ENCODE assay signal across 8 cellular contexts in the genomic region with DNA sequence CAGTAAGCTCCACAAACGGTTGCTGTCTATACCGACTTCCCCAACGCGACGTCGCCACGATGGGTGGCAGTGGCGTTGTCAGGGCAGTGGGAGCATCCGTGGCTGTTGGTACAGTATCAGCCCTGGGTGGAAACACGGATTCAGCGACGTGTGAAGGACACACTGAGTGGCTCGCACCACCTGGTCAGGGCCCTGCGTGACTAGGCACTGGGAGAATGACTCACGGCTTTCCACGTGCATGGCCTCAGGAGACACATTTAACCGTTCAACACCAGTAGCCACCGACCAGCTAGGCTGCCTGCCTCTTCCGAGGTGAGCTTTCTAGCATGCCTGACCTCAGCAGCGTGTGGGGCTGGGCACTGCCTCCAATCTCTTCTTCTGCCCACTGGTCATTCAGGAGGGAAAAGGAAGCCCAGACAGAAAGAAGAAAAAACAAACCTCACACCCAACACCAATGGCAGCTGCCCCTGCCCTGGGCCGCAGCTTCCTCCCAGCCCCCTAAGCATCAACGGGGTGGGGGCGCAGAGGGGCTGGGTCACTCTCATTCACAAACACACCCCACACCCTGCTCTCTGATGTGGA. TPM values are rescaled to one million over a fixed set of nuclear protein-coding genes. Genes with fewer than 3 reads are reported as not detected.
DNase-seq lines count a peak whose midpoint lies in the region; ATAC-seq and TF ChIP-seq lines count a peak whose summit lies in the region.

No MANE protein-coding gene starts in this region.

- no peak for TF ChIP-seq POLR2A in prostate gland (IDR thresholded peaks at IDR 0.05)

- no peaks in the 10 kb centered on the region for H3K27me3 ChIP-seq in prostate gland (replicated peaks; ENCODE audit: insufficient read depth)

- peak overlapping the region; percentile 94 to 96 for H3K27ac ChIP-seq in prostate gland

- no peak overlapping the region for H3K4me3 ChIP-seq in AG09309 (ENCODE audit: control insufficient read depth, low read depth, low read length)
- no peak overlapping the region for H3K4me3 ChIP-seq in prostate gland

- DNase-seq in AG09309 (ENCODE audit: low read depth) (peak; percentile 63), HT1080 (ENCODE audit: low read depth) (peak; percentile 84), Right ventricle myocardium inferior (ENCODE audit: missing footprints) (peak; percentile 80), prostate gland (ENCODE audit: low spot score) (peak; percentile 61)
- peak; percentile 41 for DNase-seq in activated T-helper 9 cell treated with anti-CD3 and anti-CD28 coated beads, Interleukin-2, amount 50 U/mL, for 16 hours (ENCODE audit: low read depth)
- DNase-seq in effector CD8-positive, alpha-beta T cell (lab: John Stamatoyannopoulos, UW), result no peak

- H3K9me3 ChIP-seq in prostate gland, result no peaks in the 10 kb centered on the region

- peaks cover 95% of the 10 kb centered on the region for H3K4me1 ChIP-seq in prostate gland (replicated peaks)

- ATAC-seq in Right ventricle myocardium inferior (peak; percentile 35), HG03097 (IDR thresholded peaks at IDR 0.05; ENCODE audit: low FRiP score, unreplicated experiment) (no peak), GM21576 (IDR thresholded peaks at IDR 0.05; ENCODE audit: unreplicated experiment) (no peak)

- intact Hi-C loops in Right ventricle myocardium inferior (cut with DNase I), result loop anchor here (2.0 kb wide), 1 partner anchor 58 kb away; a partner anchor contains a TSS
- intact Hi-C loops in prostate gland (cut with DNase I), result loop anchor here (2.0 kb wide), 2 partner anchors 58 to 136 kb away; a partner anchor contains a TSS

- no peak for TF ChIP-seq CTCF in AG09309 (IDR thresholded peaks at IDR 0.05; ENCODE audit: control insufficient read depth, insufficient read depth, low read depth, low read length, missing control alignments)
- no peak for TF ChIP-seq CTCF in prostate gland (IDR thresholded peaks at IDR 0.05)

- 12% methylated on average over 23 of the region's 23 CpGs for WGBS in prostate gland

- H3K36me3 ChIP-seq in prostate gland, result peaks cover 0 to 7% of the 10 kb centered on the region in 2 donors

RNA-seq across cellular contexts. Expression of a gene that starts 59.0 kb away (rescaled TPM):
- 277 and 308 TPM in 2 replicates for total RNA-seq in HT1080 (2014; rRNA removed; shearing (Covaris generic))
- polyA plus RNA-seq in HT1080 (2015; cell fraction: cytosol; rRNA removed), result 165 and 169 TPM in 2 replicates
- 579 and 585 TPM in 2 replicates for polyA plus RNA-seq in HT1080 (2015; cell fraction: nucleus; rRNA removed)
- total RNA-seq in Right ventricle myocardium inferior, result 180 TPM
- 100 to 1,000 TPM; 295 to 329 TPM for total RNA-seq in prostate gland
